ENCODE assay signal across 37 cellular contexts in the genomic region with DNA sequence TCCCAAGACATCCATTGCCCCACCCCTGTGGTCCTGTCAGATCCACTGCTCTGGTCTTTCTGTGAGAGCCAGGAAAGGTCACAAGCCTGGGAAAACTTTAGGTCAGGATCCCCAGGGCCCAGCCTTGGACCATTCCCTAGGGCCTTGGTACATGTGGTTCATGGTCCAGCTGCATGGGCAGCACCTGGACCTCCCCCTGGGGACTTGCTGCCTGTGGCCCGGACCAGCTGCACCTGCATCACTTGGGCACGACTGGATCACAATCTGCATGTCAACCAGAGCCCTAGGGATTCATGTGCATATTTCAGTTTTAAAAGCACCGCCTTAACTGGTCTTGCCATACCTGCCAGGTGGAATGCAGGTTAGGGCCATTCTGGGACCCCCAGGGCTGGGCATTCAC. TPM values are rescaled to one million over a fixed set of nuclear protein-coding genes. Genes with fewer than 3 reads are reported as not detected.
"Had no signal": no experiment of that assay in that cellular context is flagged by ENCODE, and none has a peak within 500 bp of the region (broad histone marks: within the 10 kb centered on the region; RNA-seq: fewer than 3 reads in every experiment).

No MANE protein-coding gene starts in this region.

- DNase-seq: activated B cell treated with CpG ODN at 0.5 μM for 24 hours; activated CD4-positive, alpha-beta memory T cell treated with anti-CD3 and anti-CD28 coated beads for 36 hours; activated CD4-positive, alpha-beta T cell treated with anti-CD3 and anti-CD28 coated beads for 4 hours; activated CD4-positive, alpha-beta T cell treated with anti-CD3 and anti-CD28 coated beads, Interleukin-2, amount 10 ng/mL, durations not matched to agents 24 days and 14 days; activated CD4-positive, alpha-beta T cell treated with anti-CD3 and anti-CD28 coated beads, Interleukin-2, amount 50 U/mL, for 1 hour; activated CD4-positive, alpha-beta T cell treated with anti-CD3 and anti-CD28 coated beads, Interleukin-2, amount 50 U/mL, for 4 hours; activated CD4-positive, CD25-positive, alpha-beta regulatory T cell treated with anti-CD3 and anti-CD28 coated beads, Interleukin-2, amount 50 U/mL, for 72 hours; activated CD8-positive, alpha-beta memory T cell treated with anti-CD3 and anti-CD28 coated beads, Interleukin-2, amount 50 U/mL, for 4 hours; activated CD8-positive, alpha-beta T cell treated with anti-CD3 and anti-CD28 coated beads for 36 hours; activated effector memory CD4-positive, alpha-beta T cell treated with anti-CD3 and anti-CD28 coated beads, Interleukin-2, amount 50 U/mL, for 16 hours; activated gamma-delta T cell treated with Interleukin-2 at 50 U/mL for 16 hours; activated naive CD4-positive, alpha-beta T cell; activated naive CD4-positive, alpha-beta T cell treated with anti-CD3 and anti-CD28 coated beads for 36 hours; activated naive CD4-positive, alpha-beta T cell treated with anti-CD3 and anti-CD28 coated beads, Interleukin-2, amount 50 U/mL, for 16 hours; activated naive CD8-positive, alpha-beta T cell treated with anti-CD3 and anti-CD28 coated beads for 36 hours; activated T-cell treated with anti-CD3 and anti-CD28 coated beads for 4 hours; activated T-cell treated with anti-CD3 and anti-CD28 coated beads, Interleukin-2, amount 50 U/mL, for 1 hour; activated T-cell treated with anti-CD3 and anti-CD28 coated beads, Interleukin-2, amount 50 U/mL, for 4 hours; activated T-cell treated with anti-CD3 and anti-CD28 coated beads, Interleukin-2, amount 50 U/mL, for 72 hours; adrenal gland; amniotic stem cell; aorta; body of pancreas; brain microvascular endothelial cell; central memory CD4-positive, alpha-beta T cell; T-helper 1 cell; T-helper 2 cell; T-helper 9 cell had no signal

- H3K27ac ChIP-seq: adrenal gland, body of pancreas, brain microvascular endothelial cell, breast epithelium, VCaP had no signal

- H3K4me1 ChIP-seq: adrenal gland, body of pancreas, breast epithelium had no signal

- H3K36me3 ChIP-seq: adrenal gland, brain microvascular endothelial cell, breast epithelium had no signal

- H3K9me3 ChIP-seq: adrenal gland had no signal

- H3K4me3 ChIP-seq: adrenal gland, body of pancreas, breast epithelium had no signal

- H3K27me3 ChIP-seq: adrenal gland, body of pancreas, brain microvascular endothelial cell, breast epithelium had no signal

RNA-seq across cellular contexts. Expression of gene MC3R, which starts 44.3 kb away (rescaled TPM):
- total RNA-seq: activated B cell treated with CpG ODN at 0.5 μM for 24 hours; activated CD4-positive, alpha-beta memory T cell treated with anti-CD3 and anti-CD28 coated beads for 36 hours; activated CD4-positive, alpha-beta T cell treated with anti-CD3 and anti-CD28 coated beads, Interleukin-2, amount 10 ng/mL, durations not matched to agents 24 days and 14 days; activated CD8-positive, alpha-beta memory T cell treated with anti-CD3 and anti-CD28 coated beads for 36 hours; activated CD8-positive, alpha-beta T cell treated with anti-CD3 and anti-CD28 coated beads for 36 hours; activated naive CD4-positive, alpha-beta T cell treated with anti-CD3 and anti-CD28 coated beads for 36 hours; activated naive CD4-positive, alpha-beta T cell treated with anti-CD3 and anti-CD28 coated beads, Interleukin-2, amount 50 U/mL, for 72 hours; activated naive CD8-positive, alpha-beta T cell treated with anti-CD3 and anti-CD28 coated beads for 36 hours; activated T-cell treated with anti-CD3 and anti-CD28 coated beads, Interleukin-2, amount 50 U/mL, for 4 hours; activated T-cell treated with anti-CD3 and anti-CD28 coated beads, Interleukin-2, amount 50 U/mL, for 72 hours; activated T-helper 1 cell treated with anti-CD3 and anti-CD28 coated beads, Interleukin-12 subunit alpha, Interleukin-12 subunit beta, Interleukin-2, Interleukin-4 antibody, amounts not matched to agents 30 ng/mL and 10 ng/mL and 1 ng/mL, durations not matched to agents 14 hours and 24 hours and 36 hours; activated T-helper 17 cell treated with anti-CD3 and anti-CD28 coated beads, Interleukin-2, amount 50 U/mL, for 72 hours; adrenal gland; aorta; astrocyte; body of pancreas; breast epithelium; cardiac septum; cerebellum had no signal
- polyA plus RNA-seq: adrenal gland, aorta had no signal
